30 cellular contexts compared by ENCODE assay signal in genomic region chr5:77354454-77354853, GRCh38.
"Had no signal": no experiment of that assay in that cellular context is flagged by ENCODE, and none has a peak within 500 bp of the region (broad histone marks: within the 10 kb centered on the region; RNA-seq: fewer than 3 reads in every experiment).

No MANE protein-coding gene starts in this region.

- H3K27ac ChIP-seq: adrenal gland, breast epithelium, cardiac muscle cell, colonic mucosa, epithelial cell of prostate, esophagus squamous epithelium, gastroesophageal sphincter had no signal

- FAIRE-seq: endometrium, endothelial cell of umbilical vein had no signal

- H3K4me1 ChIP-seq: adrenal gland, breast epithelium, colonic mucosa, gastroesophageal sphincter had no signal

- H3K36me3 ChIP-seq: adrenal gland, breast epithelium, cardiac muscle cell, colonic mucosa, esophagus squamous epithelium, gastroesophageal sphincter had no signal

- DNase-seq: activated CD4-positive, alpha-beta memory T cell treated with anti-CD3 and anti-CD28 coated beads, Interleukin-2, amount 10 ng/mL, durations not matched to agents 7 days and 5 days; activated CD4-positive, alpha-beta T cell treated with anti-CD3 and anti-CD28 coated beads for 1 hour; activated CD4-positive, alpha-beta T cell treated with anti-CD3 and anti-CD28 coated beads for 4 hours; activated CD4-positive, alpha-beta T cell treated with anti-CD3 and anti-CD28 coated beads, Interleukin-2, amount 10 ng/mL, durations not matched to agents 7 days and 5 days; activated CD4-positive, alpha-beta T cell treated with anti-CD3 and anti-CD28 coated beads, Interleukin-2, amount 50 U/mL, for 4 hours; activated CD8-positive, alpha-beta memory T cell treated with anti-CD3 and anti-CD28 coated beads, Interleukin-2, amount 50 U/mL, for 48 hours; activated gamma-delta T cell treated with Interleukin-2 at 50 U/mL for 16 hours; activated naive CD4-positive, alpha-beta T cell treated with anti-CD3 and anti-CD28 coated beads for 36 hours; activated naive CD8-positive, alpha-beta T cell treated with anti-CD3 and anti-CD28 coated beads for 36 hours; activated naive CD8-positive, alpha-beta T cell treated with anti-CD3 and anti-CD28 coated beads, Interleukin-2, amount 50 U/mL, for 24 hours; activated T-cell treated with anti-CD3 and anti-CD28 coated beads for 4 hours; activated T-cell treated with anti-CD3 and anti-CD28 coated beads, Interleukin-2, amount 50 U/mL, for 24 hours; activated T-cell treated with anti-CD3 and anti-CD28 coated beads, Interleukin-2, amount 50 U/mL, for 72 hours; adrenal gland; amygdala; aorta; central memory CD4-positive, alpha-beta T cell; cerebellar nuclear complex; colonic mucosa; effector CD8-positive, alpha-beta T cell; esophagus squamous epithelium; foreskin melanocyte; T-helper 2 cell had no signal

- H3K9me3 ChIP-seq: adrenal gland, breast epithelium, colonic mucosa, esophagus squamous epithelium, gastroesophageal sphincter had no signal

- ATAC-seq: activated naive CD8-positive, alpha-beta T cell treated with anti-CD3 and anti-CD28 coated beads, Interleukin-2, amount 50 U/mL, for 24 hours; activated T-cell treated with anti-CD3 and anti-CD28 coated beads, Interleukin-2, amount 50 U/mL, for 72 hours; gastroesophageal sphincter; WTC11 had no signal

- H3K4me3 ChIP-seq: adrenal gland, breast epithelium, cardiac muscle cell, colonic mucosa, esophagus squamous epithelium, gastroesophageal sphincter had no signal

- H3K27me3 ChIP-seq: adrenal gland, breast epithelium, cardiac muscle cell, colonic mucosa, esophagus squamous epithelium, gastroesophageal sphincter had no signal
